4 cellular contexts compared by ENCODE assay signal in genomic region chr19:6656390-6656789, GRCh38. TPM values are rescaled to one million over a fixed set of nuclear protein-coding genes. Genes with fewer than 3 reads are reported as not detected.
"Had no signal": no experiment of that assay in that cellular context is flagged by ENCODE, and none has a peak within 500 bp of the region (broad histone marks: within the 10 kb centered on the region; RNA-seq: fewer than 3 reads in every experiment).

No MANE protein-coding gene starts in this region.

RNA-seq across cellular contexts. Expression of gene TNFSF14, which starts 13.6 kb away (rescaled TPM):
- total RNA-seq: HT1080, IMR-90, M059J, SJSA1 had no signal
- polyA plus RNA-seq: IMR-90 had no signal
